ENCODE assay signal across 8 cellular contexts in genomic region chr17:29294580-29294900, GRCh38. TPM values are rescaled to one million over a fixed set of nuclear protein-coding genes. Genes with fewer than 3 reads are reported as not detected.
DNase-seq lines count a peak whose midpoint lies in the region; ATAC-seq and TF ChIP-seq lines count a peak whose summit lies in the region.

No MANE protein-coding gene starts in this region.

- TF ChIP-seq CTCF in foreskin fibroblast (IDR thresholded peaks at IDR 0.05; ENCODE audit: low read depth, low read length) = no peak

- H3K9ac ChIP-seq in skeletal muscle tissue (ENCODE audit: low read depth in 1 of 3, low read length in 3 of 3) = peak overlapping the region; percentile 74 to 90 (median 90)

- H3K9me3 ChIP-seq in T-helper 17 cell (ENCODE audit: control insufficient read depth, low read length, poor library complexity, severe bottlenecking) (no peaks in the 10 kb centered on the region), skeletal muscle tissue (ENCODE audit: control insufficient read depth in 3 of 3, low read length in 3 of 3) (no peaks in the 10 kb centered on the region)

- H3K36me3 Mint-ChIP-seq in T-helper 17 cell (ENCODE audit: low read depth) = peaks cover 3% of the 10 kb centered on the region

- ATAC-seq in T-helper 17 cell = no peak
- no peak for ATAC-seq in GM19351 (IDR thresholded peaks at IDR 0.05; ENCODE audit: unreplicated experiment)

- peak overlapping the region; percentile 89 for H3K4me3 ChIP-seq in H7 (ENCODE audit: insufficient read depth, low read depth, low read length)
- peak overlapping the region; percentile 61 to 97 for H3K4me3 ChIP-seq in foreskin fibroblast (ENCODE audit: low read depth in 1 of 2, low read length in 2 of 2)
- peak overlapping the region; percentile 86 to 97 (median 89) for H3K4me3 ChIP-seq in skeletal muscle tissue (ENCODE audit: low read length in 3 of 3)

- no peak for DNase-seq in H7
- no peak for DNase-seq in T-helper 17 cell
- no peak for DNase-seq in foreskin fibroblast
- DNase-seq in putamen (ENCODE audit: low spot score) = no peak
- no peak for DNase-seq in stimulated activated CD4-positive, alpha-beta T cell treated with anti-CD3 and anti-CD28 coated beads, Interleukin-2, amount 100 ng/mL, for 24 hours
- no peak for DNase-seq in stimulated activated CD4-positive, alpha-beta T cell treated with anti-CD3 and anti-CD28 coated beads, Interleukin-15, amount 100 ng/mL, for 24 hours

- H3K27ac ChIP-seq in skeletal muscle tissue (ENCODE audit: low read depth, low read length) = peak overlapping the region; percentile 88

- peaks cover 13 to 22% (median 15%) of the 10 kb centered on the region in 3 donors for H3K4me1 ChIP-seq in skeletal muscle tissue (ENCODE audit: control insufficient read depth in 3 of 3, insufficient read depth in 3 of 3, low read length in 3 of 3)

- peak overlapping the region; percentile 98 for H3K27ac Mint-ChIP-seq in T-helper 17 cell

- H3K27me3 ChIP-seq in H7 (ENCODE audit: control insufficient read depth, insufficient read depth, low read length) (no peaks in the 10 kb centered on the region), skeletal muscle tissue (ENCODE audit: control insufficient read depth in 3 of 3, insufficient read depth in 3 of 3, low read length in 3 of 3) (no peaks in the 10 kb centered on the region)

- H3K27me3 Mint-ChIP-seq in T-helper 17 cell = no peaks in the 10 kb centered on the region

- peak overlapping the region; percentile 100 for H3K4me3 Mint-ChIP-seq in T-helper 17 cell

- H3K4me1 Mint-ChIP-seq in T-helper 17 cell = peaks cover 27% of the 10 kb centered on the region

- no peaks in the 10 kb centered on the region; the same call in 1 of the 2 replicates for H3K36me3 ChIP-seq in H7 (replicated peaks; ENCODE audit: control insufficient read depth, insufficient read depth, low read length)
- H3K36me3 ChIP-seq in skeletal muscle tissue (ENCODE audit: control insufficient read depth in 3 of 3, insufficient read depth in 3 of 3, low read length in 3 of 3) = peaks cover 0 to 3% (median 0%) of the 10 kb centered on the region in 3 donors

RNA-seq across cellular contexts. Expression of gene NUFIP2, which starts 0.6 kb away (rescaled TPM):
- 36.9 and 49.4 TPM in 2 replicates for total RNA-seq in H7 (2014; rRNA removed; shearing (Covaris generic))
- total RNA-seq in T-helper 17 cell (10 to 100 TPM; 70.0 to 76.8 TPM), skeletal muscle tissue (30.3 TPM)

RNA-seq across cellular contexts. Expression of gene CRYBA1, which starts 47.9 kb away (rescaled TPM):
- total RNA-seq in H7 (2014; rRNA removed; shearing (Covaris generic)) = not detected in 2 replicates
- total RNA-seq in T-helper 17 cell = not detected
- total RNA-seq in skeletal muscle tissue = not detected
